1 cellular context compared by ENCODE assay signal in the genomic region with DNA sequence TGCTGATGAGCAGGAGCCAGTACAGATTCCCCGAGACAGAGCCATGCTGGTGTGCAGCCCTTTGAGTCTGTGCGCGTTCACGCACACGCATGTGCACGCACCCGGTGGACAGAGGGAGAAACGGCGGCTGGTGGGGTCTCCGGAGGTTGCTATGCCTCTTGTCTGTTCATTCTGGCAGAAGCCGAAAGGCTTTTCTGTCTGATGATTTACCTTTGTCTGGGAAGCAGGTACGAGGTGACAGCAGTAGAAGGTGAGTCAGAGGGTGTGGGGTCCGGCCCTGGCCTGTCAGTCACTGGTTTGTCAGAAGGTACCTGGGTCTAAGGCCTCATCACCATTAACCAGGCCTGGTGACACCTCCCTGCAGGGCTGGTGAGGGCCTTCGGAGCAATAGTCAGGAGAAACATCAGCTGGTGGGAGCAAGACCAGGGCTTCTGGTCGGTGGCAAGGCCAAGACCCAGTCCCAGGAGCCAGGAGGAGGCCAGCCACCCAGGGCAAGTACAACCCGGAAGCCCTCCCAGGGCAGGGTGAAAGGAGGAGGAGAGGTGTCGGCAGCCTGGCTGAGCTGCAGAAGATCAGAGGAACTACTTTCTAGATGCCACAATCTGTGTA.
TF ChIP-seq lines count a peak whose summit lies in the region.

No MANE protein-coding gene starts in this region.

TF ChIP-seq in HCT116, 20 proteins besides CTCF, POLR2A, EP300 and RAD21 (continued from another document):
- no peak for TF ChIP-seq ZFX (IDR thresholded peaks at IDR 0.05)
- no peak for TF ChIP-seq SIN3A (IDR thresholded peaks at IDR 0.05; ENCODE audit: low read depth)
- TF ChIP-seq ATF3 (IDR thresholded peaks at IDR 0.05): no peak
- TF ChIP-seq EZH2phosphoT487 (IDR thresholded peaks at IDR 0.05; ENCODE audit: borderline replicate concordance): no peak
- TF ChIP-seq TCF7L2 (IDR thresholded peaks at IDR 0.05; ENCODE audit: borderline replicate concordance, extremely low read depth, insufficient read depth, insufficient read length): no peak
- TF ChIP-seq EZH2 (IDR thresholded peaks at IDR 0.05): no peak
TF ChIP-seq in HCT116: peak in this region for 0.
